Comparison of ENCODE assay signal across 13 cellular contexts in genomic region chr12:10098762-10099161, GRCh38. TPM values are rescaled to one million over a fixed set of nuclear protein-coding genes. Genes with fewer than 3 reads are reported as not detected.
A peak's percentile ranks its signal among the peaks of the same experiment; 100 is the strongest.
DNase-seq lines count a peak whose midpoint lies in the region; ATAC-seq and TF ChIP-seq lines count a peak whose summit lies in the region.
"Had no signal": no experiment of that assay in that cellular context is flagged by ENCODE, and none has a peak within 500 bp of the region (broad histone marks: within the 10 kb centered on the region; RNA-seq: fewer than 3 reads in every experiment).

TSS of gene CLEC1A (minus strand) at chr12:10098985. CDS start at chr12:10098922, 63 bp downstream.

- H3K27me3 ChIP-seq in adrenal gland = no peaks in the 10 kb centered on the region
- H3K27me3 ChIP-seq in uterus = no peaks in the 10 kb centered on the region

- peak within 1 kb of the TSS; percentile 64 for H3K27ac Mint-ChIP-seq in nephron progenitor cell
- H3K27ac Mint-ChIP-seq: memory B cell had no signal

- H3K27me3 Mint-ChIP-seq in nephron progenitor cell (ENCODE audit: low read depth, poor library complexity) = peaks cover 3% of the 10 kb centered on the region

- WGBS in adrenal gland, 4 donors = 51 to 75% (median 57%) methylated on average over 9 of the region's 9 CpGs

- peaks cover 34% of the 10 kb centered on the region for H3K4me1 Mint-ChIP-seq in nephron progenitor cell
- H3K4me1 Mint-ChIP-seq: memory B cell had no signal

- peak within 1 kb of the TSS in 1 of 4 donors; percentile 29 for H3K4me3 ChIP-seq in adrenal gland
- peak within 1 kb of the TSS in 1 of 2 donors; percentile 3 for H3K4me3 ChIP-seq in uterus

- H3K36me3 ChIP-seq in adrenal gland (replicated peaks in 1 of 2) (no peaks in the 10 kb centered on the region), uterus (no peaks in the 10 kb centered on the region)

- H3K9me3 ChIP-seq in adrenal gland (replicated peaks in 1 of 3) = peaks cover 0 to 5% (median 0%) of the 10 kb centered on the region in 3 donors
- H3K9me3 ChIP-seq in uterus = no peaks in the 10 kb centered on the region

- peak in 1 of 2 donors; percentile 34 for TF ChIP-seq POLR2A in adrenal gland (IDR thresholded peaks at IDR 0.05)
- TF ChIP-seq POLR2A in uterus (IDR thresholded peaks at IDR 0.05) = peak; percentile 47 to 79

- no peak within 1 kb of the TSS for H3K4me3 Mint-ChIP-seq in nephron progenitor cell
- H3K4me3 Mint-ChIP-seq: memory B cell had no signal

- TF ChIP-seq CTCF in adrenal gland (IDR thresholded peaks at IDR 0.05) (no peak), nephron progenitor cell (IDR thresholded peaks at IDR 0.05) (no peak), uterus (IDR thresholded peaks at IDR 0.05) (no peak)

- peak in 5 of 7 donors; percentile 20 to 63 (median 35) for DNase-seq in adrenal gland
- DNase-seq in Right ventricle myocardium superior = peak; percentile 43
- peak; percentile 42 for DNase-seq in nephron progenitor cell
- DNase-seq in uterus = peak; percentile 15 to 63
- DNase-seq in activated effector memory CD4-positive, alpha-beta T cell treated with anti-CD3 and anti-CD28 coated beads, Interleukin-2, amount 50 U/mL, for 16 hours = no peak
- DNase-seq in A172 (ENCODE audit: low spot score) = no peak
- no peak for DNase-seq in SW 1271 (lab: John Stamatoyannopoulos, UW)
- DNase-seq: DMS153, NCI-H187 treated with DMSO at 0.1 percent for 48 hours, T-helper 9 cell had no signal

- H3K4me1 ChIP-seq in adrenal gland (replicated peaks in 1 of 2) = peaks cover 0 to 19% of the 10 kb centered on the region in 2 donors
- no peaks in the 10 kb centered on the region for H3K4me1 ChIP-seq in uterus

- peaks cover 6% of the 10 kb centered on the region for H3K36me3 Mint-ChIP-seq in nephron progenitor cell (ENCODE audit: low read depth)
- H3K36me3 Mint-ChIP-seq: memory B cell had no signal

- H3K27ac ChIP-seq in adrenal gland (peak within 1 kb of the TSS in 2 of 5 donors; percentile 19 to 82), uterus (peak within 1 kb of the TSS; percentile 54 to 79)

- peaks cover 8% of the 10 kb centered on the region for H3K9me3 Mint-ChIP-seq in nephron progenitor cell

- peak; percentile 48 for ATAC-seq in Right ventricle myocardium superior (ENCODE audit: poor library complexity)
- ATAC-seq in HG03378 (IDR thresholded peaks at IDR 0.05; ENCODE audit: unreplicated experiment) = no peak

- intact Hi-C loops in adrenal gland (cut with DNase I) = no loop called here
- intact Hi-C loops in Right ventricle myocardium superior (cut with DNase I) = no loop called here
- intact Hi-C loops in uterus (cut with DNase I; ENCODE audit: low total_unique reads) = no loop called here

RNA-seq across cellular contexts. Expression of gene CLEC1A, which starts in this region (rescaled TPM):
- total RNA-seq in adrenal gland (1 to 10 TPM; 1.4 to 4.9 (median 3.4) TPM), Right ventricle myocardium superior (2.5 TPM), uterus (10 to 100 TPM in 2 of 4 donors, 1 to 10 TPM in 2; 2.6 to 22.6 (median 13.8) TPM)
- polyA plus RNA-seq in adrenal gland = 1 to 10 TPM; 3.3 to 5.6 (median 3.3) TPM
- total RNA-seq in A172 (2014; rRNA removed; shearing (Covaris generic)) = not detected in 2 replicates
- total RNA-seq: astrocyte had no signal

Comparison
In these comparisons a context has a peak if more than half of its experiments do, and no peak if none do; other contexts are left out.
1. DNase-seq: peak in adrenal gland (5 of 7), Right ventricle myocardium superior (single experiment), nephron progenitor cell (single experiment) and uterus (2 of 2); none in activated effector memory CD4-positive, alpha-beta T cell treated with anti-CD3 and anti-CD28 coated beads, Interleukin-2, amount 50 U/mL, for 16 hours (single experiment), A172 (single experiment) and SW 1271 (0 of 2).